Comparison of ENCODE assay signal across 25 cellular contexts in the genomic region with DNA sequence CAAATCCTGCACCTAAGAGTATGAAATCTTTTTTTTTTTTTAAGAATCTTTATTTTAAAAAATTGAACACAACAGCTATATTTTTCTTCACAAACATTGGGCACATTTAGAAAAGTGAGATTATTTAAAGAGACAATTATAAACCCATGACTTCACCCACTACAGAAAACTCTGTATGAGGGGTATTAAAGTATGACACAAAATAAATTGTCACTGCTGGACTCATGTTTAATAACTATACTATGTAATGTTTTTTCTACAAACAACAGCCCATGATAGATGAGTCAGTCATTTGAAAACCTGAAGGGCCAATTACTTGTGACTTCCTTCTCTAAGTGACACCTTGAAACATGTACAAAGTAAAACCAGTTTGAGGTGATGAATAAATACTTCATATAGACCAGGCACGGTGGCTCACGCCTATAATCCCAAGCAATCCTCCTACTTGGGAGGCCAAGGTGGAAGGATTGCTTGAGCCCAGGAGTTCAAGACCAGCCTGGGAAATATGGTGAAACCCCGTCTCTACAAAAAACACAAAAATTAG.
"Had no signal": no experiment of that assay in that cellular context is flagged by ENCODE, and none has a peak within 500 bp of the region (broad histone marks: within the 10 kb centered on the region; RNA-seq: fewer than 3 reads in every experiment).

No MANE protein-coding gene starts in this region.

- H3K4me3 ChIP-seq: SK-N-MC had no signal

- H3K4me1 Mint-ChIP-seq: activated CD4-positive, alpha-beta T cell treated with anti-CD3 and anti-CD28 coated beads for 36 hours; activated naive CD4-positive, alpha-beta T cell treated with anti-CD3 and anti-CD28 coated beads, Interleukin-2, amount 50 U/mL, for 24 hours had no signal

- ATAC-seq: activated CD4-positive, alpha-beta T cell treated with anti-CD3 and anti-CD28 coated beads for 36 hours; activated CD8-positive, alpha-beta T cell treated with anti-CD3 and anti-CD28 coated beads, Interleukin-2, amount 10 ng/mL, durations not matched to agents 7 days and 5 days; Panc1; Right ventricle myocardium inferior had no signal

- H3K27ac ChIP-seq: SK-N-MC, WERI-Rb-1 had no signal

- H3K27me3 Mint-ChIP-seq: activated CD4-positive, alpha-beta T cell treated with anti-CD3 and anti-CD28 coated beads for 36 hours; activated naive CD4-positive, alpha-beta T cell treated with anti-CD3 and anti-CD28 coated beads, Interleukin-2, amount 50 U/mL, for 24 hours had no signal

- H3K4me3 Mint-ChIP-seq: activated CD4-positive, alpha-beta T cell treated with anti-CD3 and anti-CD28 coated beads for 36 hours; activated CD8-positive, alpha-beta T cell treated with anti-CD3 and anti-CD28 coated beads, Interleukin-2, amount 10 ng/mL, durations not matched to agents 7 days and 5 days; activated naive CD4-positive, alpha-beta T cell treated with anti-CD3 and anti-CD28 coated beads, Interleukin-2, amount 50 U/mL, for 24 hours had no signal

- DNase-seq: activated CD4-positive, alpha-beta T cell treated with anti-CD3 and anti-CD28 coated beads for 36 hours; activated CD4-positive, alpha-beta T cell treated with anti-CD3 and anti-CD28 coated beads, Interleukin-2, amount 50 U/mL, for 4 hours; activated CD8-positive, alpha-beta memory T cell treated with anti-CD3 and anti-CD28 coated beads, Interleukin-2, amount 50 U/mL, for 48 hours; activated CD8-positive, alpha-beta T cell treated with anti-CD3 and anti-CD28 coated beads, Interleukin-2, amount 10 ng/mL, durations not matched to agents 7 days and 5 days; activated gamma-delta T cell treated with Interleukin-2 at 50 U/mL for 16 hours; activated T-cell treated with anti-CD3 and anti-CD28 coated beads, Interleukin-2, amount 50 U/mL, for 48 hours; aorta; KBM-7; NCI-H1092; NCI-H1417; NCI-H1930; NCI-H2107; NCI-H345; NCI-H510A; NCI-H526 treated with DMSO at 0.1 percent for 48 hours; NCI-H82; RPMI8226; T-helper 1 cell; T-helper 9 cell; WERI-Rb-1 had no signal

- H3K27ac Mint-ChIP-seq: activated CD4-positive, alpha-beta T cell treated with anti-CD3 and anti-CD28 coated beads for 36 hours; activated CD8-positive, alpha-beta T cell treated with anti-CD3 and anti-CD28 coated beads, Interleukin-2, amount 10 ng/mL, durations not matched to agents 7 days and 5 days; activated naive CD4-positive, alpha-beta T cell treated with anti-CD3 and anti-CD28 coated beads, Interleukin-2, amount 50 U/mL, for 24 hours; activated T-helper 2 cell treated with anti-CD3 and anti-CD28 coated beads, Interferon-gamma antibody, Interleukin-2, Interleukin-4, amounts not matched to agents 10 μg/mL and 5 μg/mL and 100 μg/mL, durations not matched to agents 14 hours and 24 hours and 36 hours had no signal

- H3K9me3 Mint-ChIP-seq: activated naive CD4-positive, alpha-beta T cell treated with anti-CD3 and anti-CD28 coated beads, Interleukin-2, amount 50 U/mL, for 24 hours; activated T-helper 2 cell treated with anti-CD3 and anti-CD28 coated beads, Interferon-gamma antibody, Interleukin-2, Interleukin-4, amounts not matched to agents 10 μg/mL and 5 μg/mL and 100 μg/mL, durations not matched to agents 14 hours and 24 hours and 36 hours had no signal
